8 cellular contexts compared by ENCODE assay signal in genomic region chr6:109456283-109456583, GRCh38. TPM values are rescaled to one million over a fixed set of nuclear protein-coding genes. Genes with fewer than 3 reads are reported as not detected.
DNase-seq lines count a peak whose midpoint lies in the region; FAIRE-seq and TF ChIP-seq lines count a peak whose summit lies in the region.

No MANE protein-coding gene starts in this region.

- H2BK5ac ChIP-seq in trophoblast cell (ENCODE audit: low read depth, low read length, poor library complexity) = no peak overlapping the region

- WGBS in trophoblast cell (ENCODE audit: extremely low coverage, insufficient coverage, insufficient read length) = no CpG with 5 or more reads among the region's 20 CpGs

- H3K4me1 ChIP-seq in Caco-2 (peaks cover 13% of the 10 kb centered on the region), SJCRH30 (peaks cover 15% of the 10 kb centered on the region; the same call in 1 of the 2 replicates), trophoblast cell (ENCODE audit: control insufficient read depth in 1 of 2, insufficient read depth in 2 of 2, low read length in 2 of 2) (peaks cover 5 to 9% of the 10 kb centered on the region in 2 experiments)

- H2AFZ ChIP-seq in trophoblast cell (ENCODE audit: insufficient read depth, low read length, poor library complexity) = peak overlapping the region; percentile 79

- peak overlapping the region; percentile 47 for H3K4ac ChIP-seq in trophoblast cell (ENCODE audit: low read depth, low read length)

- peak overlapping the region; percentile 84 for H3K4me3 ChIP-seq in Caco-2 (ENCODE audit: low read depth, low read length)
- H3K4me3 ChIP-seq in SJCRH30 = peak overlapping the region; percentile 99
- peak overlapping the region; percentile 84 for H3K4me3 ChIP-seq in fibroblast of pulmonary artery (replicated peaks; ENCODE audit: low read depth, low read length)
- peak overlapping the region; percentile 79 for H3K4me3 ChIP-seq in trophoblast cell (ENCODE audit: low read depth, low read length)

- H3K36me3 Mint-ChIP-seq in Caco-2 (ENCODE audit: insufficient read depth, unreplicated experiment) = no peaks in the 10 kb centered on the region

- H3K18ac ChIP-seq in trophoblast cell (ENCODE audit: low read length) = peak overlapping the region; percentile 86

- H2AK5ac ChIP-seq in trophoblast cell (ENCODE audit: low read length) = no peak overlapping the region

- no peaks in the 10 kb centered on the region for H3K27me3 Mint-ChIP-seq in Caco-2 (ENCODE audit: insufficient read depth, unreplicated experiment)

- POLR2A ChIA-PET in Caco-2 (lab: Charles Lee) = no interaction called here

- peak overlapping the region; percentile 60 for H3K27ac ChIP-seq in SJCRH30
- H3K27ac ChIP-seq in trophoblast cell (ENCODE audit: low read depth, low read length) = no peak overlapping the region

- BruUV-seq in Caco-2 (replicated peaks; lab: Mats Ljungman, UMichigan) = no TSS peak

- peak overlapping the region; percentile 40 for H2BK120ac ChIP-seq in trophoblast cell (ENCODE audit: insufficient read depth, low read length, poor library complexity)

- no peaks in the 10 kb centered on the region for H3K4me1 Mint-ChIP-seq in Caco-2 (ENCODE audit: low read depth, unreplicated experiment)

- peak overlapping the region; percentile 60 for H4K91ac ChIP-seq in trophoblast cell (ENCODE audit: low read depth, low read length)

- peak overlapping the region; percentile 79 for H4K8ac ChIP-seq in trophoblast cell (ENCODE audit: low read depth, low read length)

- FAIRE-seq in HTR-8/SVneo (lab: Jason Lieb, UNC) = no peak

- peaks cover 9% of the 10 kb centered on the region for H3K79me1 ChIP-seq in trophoblast cell (ENCODE audit: low read length)

- H3K9ac ChIP-seq in trophoblast cell (ENCODE audit: low read length) = no peak overlapping the region

- H3K9me3 ChIP-seq in Caco-2 (no peaks in the 10 kb centered on the region), SJCRH30 (replicated peaks) (no peaks in the 10 kb centered on the region), trophoblast cell (ENCODE audit: insufficient read depth, low read depth, low read length) (peaks cover 1% of the 10 kb centered on the region)

- H3K79me2 ChIP-seq in trophoblast cell (ENCODE audit: control insufficient read depth, insufficient read depth, low read length, poor library complexity) = peaks cover 7% of the 10 kb centered on the region

- H3K27ac Mint-ChIP-seq in Caco-2 (ENCODE audit: unreplicated experiment) = no peak overlapping the region

- H2BK12ac ChIP-seq in trophoblast cell (ENCODE audit: low read length) = no peak overlapping the region

- peak overlapping the region; percentile 78 for H4K12ac ChIP-seq in trophoblast cell (ENCODE audit: low read depth, low read length)

- peak overlapping the region; percentile 99 for H3K4me3 Mint-ChIP-seq in Caco-2 (ENCODE audit: unreplicated experiment)

- DNase-seq in Caco-2 (no peak), SJCRH30 (no peak), fibroblast of pulmonary artery (ENCODE audit: low read depth) (no peak), trophoblast cell (no peak), NAMALWA (ENCODE audit: low spot score) (no peak), HTR-8/SVneo (ENCODE audit: insufficient read length, low spot score) (no peak), pons (ENCODE audit: low spot score) (no peak), medulla oblongata (ENCODE audit: extremely low spot score) (no peak)

- H3K4me2 ChIP-seq in trophoblast cell (ENCODE audit: low read length) = peak overlapping the region; percentile 98

- H3K9me3 Mint-ChIP-seq in Caco-2 (ENCODE audit: unreplicated experiment) = no peaks in the 10 kb centered on the region

- H3K23ac ChIP-seq in trophoblast cell (ENCODE audit: low read length) = no peak overlapping the region

- intact Hi-C loops in Caco-2 (cut with micrococcal nuclease; ENCODE audit: unreplicated experiment) = no loop called here

- no peak for TF ChIP-seq CTCF in Caco-2 (IDR thresholded peaks at IDR 0.05; ENCODE audit: insufficient read depth in 1 of 2, low read depth in 1 of 2, low read length in 1 of 2, severe bottlenecking in 1 of 2, unreplicated experiment in 1 of 2)
- no peak for TF ChIP-seq CTCF in fibroblast of pulmonary artery (IDR thresholded peaks at IDR 0.05; ENCODE audit: low read length, missing control alignments)

- CTCF ChIA-PET in Caco-2 (lab: Charles Lee) = interaction anchor here (1.4 kb wide), 1 partner anchor 14 kb away, joined by 3 read pairs; no protein-coding TSS in a partner anchor

- H3K27me3 ChIP-seq in Caco-2 (replicated peaks; ENCODE audit: control insufficient read depth, insufficient read depth, low read length) (no peaks in the 10 kb centered on the region), SJCRH30 (no peaks in the 10 kb centered on the region), trophoblast cell (ENCODE audit: insufficient read depth, low read length) (no peaks in the 10 kb centered on the region)

- no peaks in the 10 kb centered on the region for H3K36me3 ChIP-seq in Caco-2 (ENCODE audit: control insufficient read depth, insufficient read depth, low read length)
- peaks cover 2% of the 10 kb centered on the region for H3K36me3 ChIP-seq in SJCRH30
- peaks cover 20 to 22% of the 10 kb centered on the region in 2 experiments for H3K36me3 ChIP-seq in trophoblast cell (ENCODE audit: control insufficient read depth in 1 of 2, insufficient read depth in 2 of 2, low read length in 2 of 2)

- H3K14ac ChIP-seq in trophoblast cell (ENCODE audit: low read length) = peak overlapping the region; percentile 53

RNA-seq across cellular contexts. Expression of gene MICAL1, which starts 0.7 kb away (rescaled TPM):
- 11.7 and 11.8 TPM in 2 replicates for total RNA-seq in Caco-2 (2022)
- 23.0 and 27.2 TPM in 2 replicates for total RNA-seq in SJCRH30 (2014; rRNA removed; shearing (Covaris generic))
- polyA plus RNA-seq in trophoblast cell (2013) = 35.4 and 36.0 TPM in 2 replicates

RNA-seq across cellular contexts. Expression of gene SMPD2, which starts 15.7 kb away (rescaled TPM):
- total RNA-seq in Caco-2 (2022) = 12.3 and 12.8 TPM in 2 replicates
- 7.6 and 8.2 TPM in 2 replicates for total RNA-seq in SJCRH30 (2014; rRNA removed; shearing (Covaris generic))
- polyA plus RNA-seq in trophoblast cell (2013) = 9.5 and 9.7 TPM in 2 replicates

RNA-seq across cellular contexts. Expression of gene PPIL6, which starts 15.8 kb away (rescaled TPM):
- 0.30 TPM in 1 of 2 replicates, not detected in the other for total RNA-seq in Caco-2 (2022)
- total RNA-seq in SJCRH30 (2014; rRNA removed; shearing (Covaris generic)) = 0.28 TPM in 1 of 2 replicates, not detected in the other
- 0.47 and 0.63 TPM in 2 replicates for polyA plus RNA-seq in trophoblast cell (2013)

RNA-seq across cellular contexts. Expression of gene ZBTB24, which starts 26.8 kb away (rescaled TPM):
- 9.2 and 10.3 TPM in 2 replicates for total RNA-seq in Caco-2 (2022)
- 15.4 and 17.5 TPM in 2 replicates for total RNA-seq in SJCRH30 (2014; rRNA removed; shearing (Covaris generic))
- 4.9 and 5.1 TPM in 2 replicates for polyA plus RNA-seq in trophoblast cell (2013)
